12 cellular contexts compared by ENCODE assay signal in genomic region chr12:58629376-58629775, GRCh38.
DNase-seq lines count a peak whose midpoint lies in the region; TF ChIP-seq lines count a peak whose summit lies in the region.
"Had no signal": no experiment of that assay in that cellular context is flagged by ENCODE, and none has a peak within 500 bp of the region (broad histone marks: within the 10 kb centered on the region; RNA-seq: fewer than 3 reads in every experiment).

No MANE protein-coding gene starts in this region.

- H3K4me3 ChIP-seq in adipocyte (ENCODE audit: low read length) (no peak overlapping the region), epithelial cell of esophagus (ENCODE audit: low read length) (no peak overlapping the region), tibial nerve (no peak overlapping the region)
- H3K4me3 ChIP-seq: Peyer's patch had no signal

- H3K4me1 ChIP-seq in adipocyte (ENCODE audit: control insufficient read depth, insufficient read depth, low read length) (no peaks in the 10 kb centered on the region), tibial nerve (no peaks in the 10 kb centered on the region)
- H3K4me1 ChIP-seq: Peyer's patch had no signal

- no peak overlapping the region for H3K9ac ChIP-seq in adipocyte (ENCODE audit: low read length)

- no peak for TF ChIP-seq EP300 in tibial nerve (IDR thresholded peaks at IDR 0.05)

- TF ChIP-seq POLR2A in tibial nerve (IDR thresholded peaks at IDR 0.05) = no peak

- H3K36me3 ChIP-seq in adipocyte (ENCODE audit: control insufficient read depth, insufficient read depth, low read length, severe bottlenecking) = no peaks in the 10 kb centered on the region
- H3K36me3 ChIP-seq in tibial nerve = no peaks in the 10 kb centered on the region
- H3K36me3 ChIP-seq: Peyer's patch had no signal

- H3K27me3 ChIP-seq in adipocyte (replicated peaks; ENCODE audit: control insufficient read depth, insufficient read depth, low read length) = no peaks in the 10 kb centered on the region
- H3K27me3 ChIP-seq in tibial nerve = no peaks in the 10 kb centered on the region
- H3K27me3 ChIP-seq: Peyer's patch had no signal

- WGBS in tibial nerve, 2 donors = 83 to 87% methylated on average over 1 of the region's 1 CpG

- no peak for TF ChIP-seq CTCF in epithelial cell of esophagus (IDR thresholded peaks at IDR 0.05; ENCODE audit: insufficient read depth, low read depth, low read length, missing control alignments)
- TF ChIP-seq CTCF in tibial nerve (IDR thresholded peaks at IDR 0.05) = no peak

- DNase-seq in adipocyte (ENCODE audit: low read depth) (peak; percentile 66), epithelial cell of esophagus (ENCODE audit: low read depth) (peak; percentile 18), fibroblast of the conjunctiva (ENCODE audit: low read depth) (peak; percentile 8), amygdala (lab: John Stamatoyannopoulos, UW) (no peak), tibial nerve (ENCODE audit: low spot score in 2 of 2) (no peak), NCI-H1436 treated with DMSO at 0.1 percent for 48 hours (lab: John Stamatoyannopoulos, UW) (no peak)
- no peak for DNase-seq in NK-92 treated with Interleukin-12 subunit alpha and Interleukin-12 subunit beta, amount 100 ng/mL, for 24 hours (lab: John Stamatoyannopoulos, UW)
- DNase-seq: DMS79 treated with DMSO at 0.1 percent for 48 hours, H7, NCI-H1105, NCI-H1694 treated with DMSO at 0.1 percent for 48 hours, Peyer's patch had no signal

- H3K9me3 ChIP-seq in adipocyte (ENCODE audit: control insufficient read depth, low read length) (peaks cover 16% of the 10 kb centered on the region), tibial nerve (peaks cover 0 to 23% (median under 1%) of the 10 kb centered on the region in 4 donors)
- H3K9me3 ChIP-seq: Peyer's patch had no signal

- H3K27ac ChIP-seq in tibial nerve = no peak overlapping the region
- H3K27ac ChIP-seq: Peyer's patch had no signal

Comparison
In these comparisons a context has a peak if more than half of its experiments do, and no peak if none do; other contexts are left out.
1. DNase-seq: peak in adipocyte (single experiment), epithelial cell of esophagus (single experiment) and fibroblast of the conjunctiva (single experiment); none in amygdala (0 of 56), NK-92 treated with Interleukin-12 subunit alpha and Interleukin-12 subunit beta, amount 100 ng/mL, for 24 hours (single experiment), tibial nerve (0 of 2) and NCI-H1436 treated with DMSO at 0.1 percent for 48 hours (single experiment).